In the genomic region with DNA sequence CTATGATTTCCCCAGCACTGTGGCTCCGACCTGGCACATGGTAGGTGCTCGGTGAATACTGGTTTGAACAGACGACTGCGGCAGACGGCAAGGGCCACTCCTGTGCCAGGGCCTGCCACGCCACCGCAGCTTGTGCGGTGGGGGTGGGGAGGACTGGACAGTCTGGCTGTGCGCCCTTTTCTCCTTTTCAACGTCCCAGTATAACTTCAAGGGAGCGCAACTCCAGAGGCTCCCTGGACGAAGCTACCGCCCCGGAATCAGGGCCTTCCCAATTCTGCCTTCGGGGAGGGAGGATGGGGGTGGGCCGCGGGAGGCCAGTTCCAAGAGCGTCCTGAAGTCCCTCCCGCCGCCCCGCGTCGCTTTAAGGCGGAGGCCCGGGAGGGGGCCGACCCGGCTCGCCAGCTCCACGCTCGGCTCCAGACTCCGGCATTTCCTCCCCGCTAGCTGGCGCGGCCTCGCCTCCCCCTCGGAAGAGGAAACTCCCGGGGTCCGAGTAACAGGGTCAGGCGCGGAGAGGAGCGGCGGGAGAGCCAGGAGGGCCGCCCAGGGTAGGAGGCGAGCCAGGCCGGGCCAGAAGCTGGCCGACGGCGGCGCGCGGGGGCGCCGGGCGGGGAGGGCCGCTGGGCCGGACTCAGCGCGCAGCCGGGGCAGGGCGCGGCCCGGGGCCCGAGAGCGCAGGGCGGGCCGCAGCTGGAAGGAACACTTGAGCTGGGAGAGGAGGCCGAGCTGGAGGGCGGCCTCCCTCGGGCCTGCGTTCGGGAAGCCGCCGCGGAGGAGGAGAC, we compare ENCODE assay signal across 1 cellular context.
TF ChIP-seq lines count a peak whose summit lies in the region.

A gene (plus strand): TSS at position 388 of the 782 bp plus-strand sequence. CDS start 498 bp downstream, outside the sequence.

TF ChIP-seq in HepG2, 621 proteins besides CTCF, POLR2A, EP300 and RAD21 (continued from another document and continues in another):
- TF ChIP-seq, protein P1, sequence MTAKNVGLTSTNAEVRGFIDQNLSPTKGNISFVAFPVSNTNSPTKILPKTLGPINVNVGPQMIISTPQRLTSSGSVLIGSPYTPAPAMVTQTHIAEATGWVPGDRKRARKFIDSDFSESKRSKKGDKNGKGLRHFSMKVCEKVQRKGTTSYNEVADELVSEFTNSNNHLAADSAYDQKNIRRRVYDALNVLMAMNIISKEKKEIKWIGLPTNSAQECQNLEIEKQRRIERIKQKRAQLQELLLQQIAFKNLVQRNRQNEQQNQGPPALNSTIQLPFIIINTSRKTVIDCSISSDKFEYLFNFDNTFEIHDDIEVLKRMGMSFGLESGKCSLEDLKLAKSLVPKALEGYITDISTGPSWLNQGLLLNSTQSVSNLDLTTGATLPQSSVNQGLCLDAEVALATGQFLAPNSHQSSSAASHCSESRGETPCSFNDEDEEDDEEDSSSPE (CRISPR knock-in tag; IDR thresholded peaks at IDR 0.05): peak; percentile 73
- TF ChIP-seq, protein P2, sequence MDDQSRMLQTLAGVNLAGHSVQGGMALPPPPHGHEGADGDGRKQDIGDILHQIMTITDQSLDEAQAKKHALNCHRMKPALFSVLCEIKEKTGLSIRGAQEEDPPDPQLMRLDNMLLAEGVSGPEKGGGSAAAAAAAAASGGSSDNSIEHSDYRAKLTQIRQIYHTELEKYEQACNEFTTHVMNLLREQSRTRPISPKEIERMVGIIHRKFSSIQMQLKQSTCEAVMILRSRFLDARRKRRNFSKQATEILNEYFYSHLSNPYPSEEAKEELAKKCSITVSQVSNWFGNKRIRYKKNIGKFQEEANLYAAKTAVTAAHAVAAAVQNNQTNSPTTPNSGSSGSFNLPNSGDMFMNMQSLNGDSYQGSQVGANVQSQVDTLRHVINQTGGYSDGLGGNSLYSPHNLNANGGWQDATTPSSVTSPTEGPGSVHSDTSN (CRISPR knock-in tag; IDR thresholded peaks at IDR 0.05; ENCODE audit: borderline replicate concordance): no peak
- TF ChIP-seq GPN1 (CRISPR knock-in tag; IDR thresholded peaks at IDR 0.05; ENCODE audit: borderline replicate concordance) (peak; percentile 83; the same call in 1 of the 2 replicates), ZFY (CRISPR knock-in tag; IDR thresholded peaks at IDR 0.05) (peak; percentile 99), DMAP1 (CRISPR knock-in tag; IDR thresholded peaks at IDR 0.05) (peak; percentile 92), ZMYM3 (CRISPR knock-in tag; IDR thresholded peaks at IDR 0.05) (peak; percentile 85; the same call in 1 of the 2 replicates), ZNF367 (CRISPR knock-in tag; IDR thresholded peaks at IDR 0.05; ENCODE audit: borderline replicate concordance) (peak; percentile 23; the same call in 1 of the 2 replicates), ZNF773 (CRISPR knock-in tag; IDR thresholded peaks at IDR 0.05; ENCODE audit: borderline replicate concordance) (peak; percentile 2; the same call in 1 of the 2 replicates), MEF2D (CRISPR knock-in tag; IDR thresholded peaks at IDR 0.05) (peak; percentile 57; the same call in 1 of the 2 replicates), ZNF382 (CRISPR knock-in tag; IDR thresholded peaks at IDR 0.05; ENCODE audit: borderline replicate concordance) (no peak), RXRB (CRISPR knock-in tag; IDR thresholded peaks at IDR 0.05; ENCODE audit: borderline replicate concordance) (peak; percentile 15), ZNF703 (CRISPR knock-in tag; IDR thresholded peaks at IDR 0.05; ENCODE audit: borderline replicate concordance) (peak; percentile 39; the same call in 1 of the 2 replicates), HCFC1 (IDR thresholded peaks at IDR 0.05; ENCODE audit: low read depth, low read length) (peak; percentile 24; the same call in 1 of the 2 replicates), ZNF224 (CRISPR knock-in tag; IDR thresholded peaks at IDR 0.05) (no peak), ZSCAN21 (CRISPR knock-in tag; IDR thresholded peaks at IDR 0.05; ENCODE audit: borderline replicate concordance) (peak; percentile 70), CBX5 (CRISPR knock-in tag; IDR thresholded peaks at IDR 0.05; ENCODE audit: borderline replicate concordance) (peak; percentile 94), CENPX (CRISPR knock-in tag; IDR thresholded peaks at IDR 0.05) (no peak), ZNF605 (CRISPR knock-in tag; IDR thresholded peaks at IDR 0.05) (no peak), ZNF251 (CRISPR knock-in tag; IDR thresholded peaks at IDR 0.05) (no peak), GABPA (IDR thresholded peaks at IDR 0.05; ENCODE audit: low read depth, low read length) (no peak), GABPA (CRISPR knock-in tag; IDR thresholded peaks at IDR 0.05; ENCODE audit: low read depth) (peak; percentile 49; the same call in 1 of the 2 replicates), HOXD1 (CRISPR knock-in tag; IDR thresholded peaks at IDR 0.05) (peak; percentile 71), ZNF652 (CRISPR knock-in tag; IDR thresholded peaks at IDR 0.05; ENCODE audit: borderline replicate concordance, low read depth) (0 out of 2 replicates have a peak, but pooled peaks have one; percentile 17), JUNB (CRISPR knock-in tag; IDR thresholded peaks at IDR 0.05; ENCODE audit: borderline replicate concordance) (no peak), GTF3A (CRISPR knock-in tag; conservative IDR thresholded peaks at IDR 0.05) (0 out of 2 replicates have a peak, but pooled peaks have one; percentile 15), AGO2 (optimal IDR thresholded peaks at IDR 0.05; ENCODE audit: low read depth, low read length) (peak; percentile 0), KDM3A (CRISPR knock-in tag; IDR thresholded peaks at IDR 0.05; ENCODE audit: low read depth) (peak; percentile 71; the same call in 1 of the 2 replicates)
- TF ChIP-seq, protein P3, sequence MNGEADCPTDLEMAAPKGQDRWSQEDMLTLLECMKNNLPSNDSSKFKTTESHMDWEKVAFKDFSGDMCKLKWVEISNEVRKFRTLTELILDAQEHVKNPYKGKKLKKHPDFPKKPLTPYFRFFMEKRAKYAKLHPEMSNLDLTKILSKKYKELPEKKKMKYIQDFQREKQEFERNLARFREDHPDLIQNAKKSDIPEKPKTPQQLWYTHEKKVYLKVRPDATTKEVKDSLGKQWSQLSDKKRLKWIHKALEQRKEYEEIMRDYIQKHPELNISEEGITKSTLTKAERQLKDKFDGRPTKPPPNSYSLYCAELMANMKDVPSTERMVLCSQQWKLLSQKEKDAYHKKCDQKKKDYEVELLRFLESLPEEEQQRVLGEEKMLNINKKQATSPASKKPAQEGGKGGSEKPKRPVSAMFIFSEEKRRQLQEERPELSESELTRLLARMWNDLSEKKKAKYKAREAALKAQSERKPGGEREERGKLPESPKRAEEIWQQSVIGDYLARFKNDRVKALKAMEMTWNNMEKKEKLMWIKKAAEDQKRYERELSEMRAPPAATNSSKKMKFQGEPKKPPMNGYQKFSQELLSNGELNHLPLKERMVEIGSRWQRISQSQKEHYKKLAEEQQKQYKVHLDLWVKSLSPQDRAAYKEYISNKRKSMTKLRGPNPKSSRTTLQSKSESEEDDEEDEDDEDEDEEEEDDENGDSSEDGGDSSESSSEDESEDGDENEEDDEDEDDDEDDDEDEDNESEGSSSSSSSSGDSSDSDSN (CRISPR knock-in tag; IDR thresholded peaks at IDR 0.05): peak; percentile 98
- TF ChIP-seq, protein P4, sequence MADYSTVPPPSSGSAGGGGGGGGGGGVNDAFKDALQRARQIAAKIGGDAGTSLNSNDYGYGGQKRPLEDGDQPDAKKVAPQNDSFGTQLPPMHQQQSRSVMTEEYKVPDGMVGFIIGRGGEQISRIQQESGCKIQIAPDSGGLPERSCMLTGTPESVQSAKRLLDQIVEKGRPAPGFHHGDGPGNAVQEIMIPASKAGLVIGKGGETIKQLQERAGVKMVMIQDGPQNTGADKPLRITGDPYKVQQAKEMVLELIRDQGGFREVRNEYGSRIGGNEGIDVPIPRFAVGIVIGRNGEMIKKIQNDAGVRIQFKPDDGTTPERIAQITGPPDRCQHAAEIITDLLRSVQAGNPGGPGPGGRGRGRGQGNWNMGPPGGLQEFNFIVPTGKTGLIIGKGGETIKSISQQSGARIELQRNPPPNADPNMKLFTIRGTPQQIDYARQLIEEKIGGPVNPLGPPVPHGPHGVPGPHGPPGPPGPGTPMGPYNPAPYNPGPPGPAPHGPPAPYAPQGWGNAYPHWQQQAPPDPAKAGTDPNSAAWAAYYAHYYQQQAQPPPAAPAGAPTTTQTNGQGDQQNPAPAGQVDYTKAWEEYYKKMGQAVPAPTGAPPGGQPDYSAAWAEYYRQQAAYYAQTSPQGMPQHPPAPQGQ (CRISPR knock-in tag; IDR thresholded peaks at IDR 0.05; ENCODE audit: borderline replicate concordance): 0 out of 2 replicates have a peak, but pooled peaks have one; percentile 13
- TF ChIP-seq, protein P5, sequence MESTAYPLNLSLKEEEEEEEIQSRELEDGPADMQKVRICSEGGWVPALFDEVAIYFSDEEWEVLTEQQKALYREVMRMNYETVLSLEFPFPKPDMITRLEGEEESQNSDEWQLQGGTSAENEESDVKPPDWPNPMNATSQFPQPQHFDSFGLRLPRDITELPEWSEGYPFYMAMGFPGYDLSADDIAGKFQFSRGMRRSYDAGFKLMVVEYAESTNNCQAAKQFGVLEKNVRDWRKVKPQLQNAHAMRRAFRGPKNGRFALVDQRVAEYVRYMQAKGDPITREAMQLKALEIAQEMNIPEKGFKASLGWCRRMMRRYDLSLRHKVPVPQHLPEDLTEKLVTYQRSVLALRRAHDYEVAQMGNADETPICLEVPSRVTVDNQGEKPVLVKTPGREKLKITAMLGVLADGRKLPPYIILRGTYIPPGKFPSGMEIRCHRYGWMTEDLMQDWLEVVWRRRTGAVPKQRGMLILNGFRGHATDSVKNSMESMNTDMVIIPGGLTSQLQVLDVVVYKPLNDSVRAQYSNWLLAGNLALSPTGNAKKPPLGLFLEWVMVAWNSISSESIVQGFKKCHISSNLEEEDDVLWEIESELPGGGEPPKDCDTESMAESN (CRISPR knock-in tag; conservative IDR thresholded peaks at IDR 0.05): peak; percentile 78; the same call in 1 of the 2 replicates
- TF ChIP-seq, protein P6, sequence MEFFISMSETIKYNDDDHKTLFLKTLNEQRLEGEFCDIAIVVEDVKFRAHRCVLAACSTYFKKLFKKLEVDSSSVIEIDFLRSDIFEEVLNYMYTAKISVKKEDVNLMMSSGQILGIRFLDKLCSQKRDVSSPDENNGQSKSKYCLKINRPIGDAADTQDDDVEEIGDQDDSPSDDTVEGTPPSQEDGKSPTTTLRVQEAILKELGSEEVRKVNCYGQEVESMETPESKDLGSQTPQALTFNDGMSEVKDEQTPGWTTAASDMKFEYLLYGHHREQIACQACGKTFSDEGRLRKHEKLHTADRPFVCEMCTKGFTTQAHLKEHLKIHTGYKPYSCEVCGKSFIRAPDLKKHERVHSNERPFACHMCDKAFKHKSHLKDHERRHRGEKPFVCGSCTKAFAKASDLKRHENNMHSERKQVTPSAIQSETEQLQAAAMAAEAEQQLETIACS (CRISPR knock-in tag; IDR thresholded peaks at IDR 0.05): no peak; the same call in 1 of the 2 replicates
- TF ChIP-seq, protein P7, sequence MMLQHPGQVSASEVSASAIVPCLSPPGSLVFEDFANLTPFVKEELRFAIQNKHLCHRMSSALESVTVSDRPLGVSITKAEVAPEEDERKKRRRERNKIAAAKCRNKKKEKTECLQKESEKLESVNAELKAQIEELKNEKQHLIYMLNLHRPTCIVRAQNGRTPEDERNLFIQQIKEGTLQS (CRISPR knock-in tag; IDR thresholded peaks at IDR 0.05): 0 out of 2 replicates have a peak, but pooled peaks have one; percentile 48
- TF ChIP-seq, protein P8, sequence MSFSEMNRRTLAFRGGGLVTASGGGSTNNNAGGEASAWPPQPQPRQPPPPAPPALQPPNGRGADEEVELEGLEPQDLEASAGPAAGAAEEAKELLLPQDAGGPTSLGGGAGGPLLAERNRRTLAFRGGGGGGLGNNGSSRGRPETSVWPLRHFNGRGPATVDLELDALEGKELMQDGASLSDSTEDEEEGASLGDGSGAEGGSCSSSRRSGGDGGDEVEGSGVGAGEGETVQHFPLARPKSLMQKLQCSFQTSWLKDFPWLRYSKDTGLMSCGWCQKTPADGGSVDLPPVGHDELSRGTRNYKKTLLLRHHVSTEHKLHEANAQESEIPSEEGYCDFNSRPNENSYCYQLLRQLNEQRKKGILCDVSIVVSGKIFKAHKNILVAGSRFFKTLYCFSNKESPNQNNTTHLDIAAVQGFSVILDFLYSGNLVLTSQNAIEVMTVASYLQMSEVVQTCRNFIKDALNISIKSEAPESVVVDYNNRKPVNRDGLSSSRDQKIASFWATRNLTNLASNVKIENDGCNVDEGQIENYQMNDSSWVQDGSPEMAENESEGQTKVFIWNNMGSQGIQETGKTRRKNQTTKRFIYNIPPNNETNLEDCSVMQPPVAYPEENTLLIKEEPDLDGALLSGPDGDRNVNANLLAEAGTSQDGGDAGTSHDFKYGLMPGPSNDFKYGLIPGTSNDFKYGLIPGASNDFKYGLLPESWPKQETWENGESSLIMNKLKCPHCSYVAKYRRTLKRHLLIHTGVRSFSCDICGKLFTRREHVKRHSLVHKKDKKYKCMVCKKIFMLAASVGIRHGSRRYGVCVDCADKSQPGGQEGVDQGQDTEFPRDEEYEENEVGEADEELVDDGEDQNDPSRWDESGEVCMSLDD (CRISPR knock-in tag; IDR thresholded peaks at IDR 0.05; ENCODE audit: borderline replicate concordance): peak; percentile 50; the same call in 1 of the 2 replicates
- TF ChIP-seq, protein P9, sequence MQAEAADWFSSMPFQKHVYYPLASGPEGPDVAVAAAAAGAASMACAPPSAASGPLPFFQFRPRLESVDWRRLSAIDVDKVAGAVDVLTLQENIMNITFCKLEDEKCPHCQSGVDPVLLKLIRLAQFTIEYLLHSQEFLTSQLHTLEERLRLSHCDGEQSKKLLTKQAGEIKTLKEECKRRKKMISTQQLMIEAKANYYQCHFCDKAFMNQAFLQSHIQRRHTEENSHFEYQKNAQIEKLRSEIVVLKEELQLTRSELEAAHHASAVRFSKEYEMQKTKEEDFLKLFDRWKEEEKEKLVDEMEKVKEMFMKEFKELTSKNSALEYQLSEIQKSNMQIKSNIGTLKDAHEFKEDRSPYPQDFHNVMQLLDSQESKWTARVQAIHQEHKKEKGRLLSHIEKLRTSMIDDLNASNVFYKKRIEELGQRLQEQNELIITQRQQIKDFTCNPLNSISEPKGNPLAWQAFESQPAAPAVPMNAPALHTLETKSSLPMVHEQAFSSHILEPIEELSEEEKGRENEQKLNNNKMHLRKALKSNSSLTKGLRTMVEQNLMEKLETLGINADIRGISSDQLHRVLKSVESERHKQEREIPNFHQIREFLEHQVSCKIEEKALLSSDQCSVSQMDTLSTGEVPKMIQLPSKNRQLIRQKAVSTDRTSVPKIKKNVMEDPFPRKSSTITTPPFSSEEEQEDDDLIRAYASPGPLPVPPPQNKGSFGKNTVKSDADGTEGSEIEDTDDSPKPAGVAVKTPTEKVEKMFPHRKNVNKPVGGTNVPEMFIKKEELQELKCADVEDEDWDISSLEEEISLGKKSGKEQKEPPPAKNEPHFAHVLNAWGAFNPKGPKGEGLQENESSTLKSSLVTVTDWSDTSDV (CRISPR knock-in tag; IDR thresholded peaks at IDR 0.05): 0 out of 2 replicates have a peak, but pooled peaks have one; percentile 64
- TF ChIP-seq, protein P10, sequence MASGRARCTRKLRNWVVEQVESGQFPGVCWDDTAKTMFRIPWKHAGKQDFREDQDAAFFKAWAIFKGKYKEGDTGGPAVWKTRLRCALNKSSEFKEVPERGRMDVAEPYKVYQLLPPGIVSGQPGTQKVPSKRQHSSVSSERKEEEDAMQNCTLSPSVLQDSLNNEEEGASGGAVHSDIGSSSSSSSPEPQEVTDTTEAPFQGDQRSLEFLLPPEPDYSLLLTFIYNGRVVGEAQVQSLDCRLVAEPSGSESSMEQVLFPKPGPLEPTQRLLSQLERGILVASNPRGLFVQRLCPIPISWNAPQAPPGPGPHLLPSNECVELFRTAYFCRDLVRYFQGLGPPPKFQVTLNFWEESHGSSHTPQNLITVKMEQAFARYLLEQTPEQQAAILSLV (CRISPR knock-in tag; IDR thresholded peaks at IDR 0.05; ENCODE audit: borderline replicate concordance): 0 out of 2 replicates have a peak, but pooled peaks have one; percentile 20
